Comparison of ENCODE assay signal across 1 cellular context in genomic region chr13:24512208-24513068, GRCh38.
TF ChIP-seq lines count a peak whose summit lies in the region.

Gene PARP4, minus strand, starts transcription at chr13:24512778. Its CDS starts 9,002 bp downstream, at chr13:24503776.

TF ChIP-seq in HEK293, 187 proteins besides CTCF, POLR2A, EP300 and RAD21 (continued from another document):
- TF ChIP-seq ZNF518A (tag by site-specific recombination; conservative IDR thresholded peaks at IDR 0.05; ENCODE audit: low read depth): peak; percentile 21; the same call in 1 of the 2 replicates
- TF ChIP-seq ZNF548 (tag by site-specific recombination; IDR thresholded peaks at IDR 0.05): no peak
